In the genomic region with DNA sequence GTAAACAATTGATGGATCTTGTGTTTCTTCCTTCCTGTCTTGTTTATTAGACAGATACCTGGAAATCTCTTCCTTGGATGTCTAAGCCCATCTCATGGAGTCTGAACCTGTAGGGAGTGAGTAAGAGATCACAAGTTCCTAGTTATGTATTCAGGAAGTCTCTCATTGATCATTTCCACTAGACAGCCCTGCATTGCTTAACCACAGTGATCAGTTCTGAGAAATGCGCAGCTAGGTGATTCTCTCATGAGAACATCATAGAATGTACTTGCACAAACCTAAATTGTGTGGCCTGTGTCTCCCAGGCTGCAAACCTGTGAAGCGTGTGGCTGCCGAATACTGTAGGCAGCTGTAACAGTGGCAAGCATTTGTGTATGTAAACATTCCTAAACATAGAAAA, we compare ENCODE assay signal across 18 cellular contexts. TPM values are rescaled to one million over a fixed set of nuclear protein-coding genes. Genes with fewer than 3 reads are reported as not detected.
DNase-seq lines count a peak whose midpoint lies in the region; ATAC-seq, FAIRE-seq and TF ChIP-seq lines count a peak whose summit lies in the region.
"Had no signal": no experiment of that assay in that cellular context is flagged by ENCODE, and none has a peak within 500 bp of the region (broad histone marks: within the 10 kb centered on the region; RNA-seq: fewer than 3 reads in every experiment).

No MANE protein-coding gene starts in this region.

- CTCF ChIA-PET in activated CD4-positive, alpha-beta T cell treated with anti-CD3 and anti-CD28 coated beads, Interleukin-2, amount 10 ng/mL, durations not matched to agents 7 days and 5 days (lab: Charles Lee) = interaction anchor here (0.6 kb wide), 3 partner anchors 207 to 1428 kb away, joined by 3 to 5 read pairs (median 3); no protein-coding TSS in a partner anchor

- H3K27me3 Mint-ChIP-seq in activated CD4-positive, alpha-beta T cell treated with anti-CD3 and anti-CD28 coated beads, Interleukin-2, amount 10 ng/mL, durations not matched to agents 7 days and 5 days = no peaks in the 10 kb centered on the region
- no peaks in the 10 kb centered on the region for H3K27me3 Mint-ChIP-seq in osteocyte (ENCODE audit: unreplicated experiment)
- H3K27me3 Mint-ChIP-seq: CD4-positive, alpha-beta memory T cell had no signal

- no peak for FAIRE-seq in bronchial epithelial cell (lab: Jason Lieb, UNC)
- FAIRE-seq: K562 had no signal

- peaks cover 44% of the 10 kb centered on the region for H3K4me1 Mint-ChIP-seq in activated CD4-positive, alpha-beta T cell treated with anti-CD3 and anti-CD28 coated beads, Interleukin-2, amount 10 ng/mL, durations not matched to agents 7 days and 5 days
- peaks cover 32% of the 10 kb centered on the region for H3K4me1 Mint-ChIP-seq in osteocyte (ENCODE audit: unreplicated experiment)

- no peaks in the 10 kb centered on the region for H3K27me3 ChIP-seq in bronchial epithelial cell (ENCODE audit: control insufficient read depth, insufficient read depth, low read length)
- H3K27me3 ChIP-seq: esophagus squamous epithelium, heart left ventricle, testis had no signal

- TF ChIP-seq CTCF in bronchial epithelial cell (IDR thresholded peaks at IDR 0.05; ENCODE audit: insufficient read depth, low read length, severe bottlenecking) = no peak
- no peak for TF ChIP-seq CTCF in osteocyte (IDR thresholded peaks at IDR 0.05)

- H3K36me3 ChIP-seq in bronchial epithelial cell (ENCODE audit: control insufficient read depth, insufficient read depth, low read length) = peaks cover 9% of the 10 kb centered on the region

- POLR2A ChIA-PET in activated CD4-positive, alpha-beta T cell treated with anti-CD3 and anti-CD28 coated beads, Interleukin-2, amount 10 ng/mL, durations not matched to agents 7 days and 5 days (lab: Charles Lee) = no interaction called here

- H3K27ac Mint-ChIP-seq in activated CD4-positive, alpha-beta T cell treated with anti-CD3 and anti-CD28 coated beads, Interleukin-2, amount 10 ng/mL, durations not matched to agents 7 days and 5 days = peak overlapping the region; percentile 79
- peak overlapping the region; percentile 67 for H3K27ac Mint-ChIP-seq in osteocyte (ENCODE audit: unreplicated experiment)

- peaks cover 53% of the 10 kb centered on the region for H3K36me3 Mint-ChIP-seq in activated CD4-positive, alpha-beta T cell treated with anti-CD3 and anti-CD28 coated beads, Interleukin-2, amount 10 ng/mL, durations not matched to agents 7 days and 5 days (ENCODE audit: low read depth)
- H3K36me3 Mint-ChIP-seq in osteocyte (ENCODE audit: unreplicated experiment) = peaks cover 43% of the 10 kb centered on the region

- DNase-seq in activated CD4-positive, alpha-beta T cell treated with anti-CD3 and anti-CD28 coated beads, Interleukin-2, amount 10 ng/mL, durations not matched to agents 7 days and 5 days = peak; percentile 55
- DNase-seq in activated CD4-positive, alpha-beta T cell treated with anti-CD3 and anti-CD28 coated beads for 4 hours = no peak
- DNase-seq in bronchial epithelial cell (ENCODE audit: low read depth) (peak; percentile 15), osteocyte (ENCODE audit: extremely low spot score, unreplicated experiment) (no peak), Right ventricle myocardium superior (no peak), superior temporal gyrus (ENCODE audit: extremely low spot score) (no peak)
- DNase-seq in stimulated activated CD4-positive, alpha-beta T cell treated with anti-CD3 and anti-CD28 coated beads, Interleukin-12 subunit alpha, Interleukin-12 subunit beta, amount 100 ng/mL, for 4 hours = no peak
- DNase-seq: CD4-positive, alpha-beta memory T cell; esophagus squamous epithelium; OCI-M1; SK-N-SH; stimulated activated CD4-positive, alpha-beta T cell treated with anti-CD3 and anti-CD28 coated beads, Interleukin-15, amount 100 ng/mL, for 24 hours; testis had no signal

- H3K9me3 Mint-ChIP-seq in activated CD4-positive, alpha-beta T cell treated with anti-CD3 and anti-CD28 coated beads, Interleukin-2, amount 10 ng/mL, durations not matched to agents 7 days and 5 days = peaks cover 5% of the 10 kb centered on the region
- peaks cover 4% of the 10 kb centered on the region for H3K9me3 Mint-ChIP-seq in osteocyte (ENCODE audit: unreplicated experiment)

- ATAC-seq in HG03565 (IDR thresholded peaks at IDR 0.05; ENCODE audit: unreplicated experiment) (peak; percentile 36), Right ventricle myocardium superior (ENCODE audit: poor library complexity) (no peak)

- peak overlapping the region; percentile 12 for H3K4me3 Mint-ChIP-seq in activated CD4-positive, alpha-beta T cell treated with anti-CD3 and anti-CD28 coated beads, Interleukin-2, amount 10 ng/mL, durations not matched to agents 7 days and 5 days
- no peak overlapping the region for H3K4me3 Mint-ChIP-seq in osteocyte (ENCODE audit: unreplicated experiment)
- H3K4me3 Mint-ChIP-seq: CD4-positive, alpha-beta memory T cell had no signal

- intact Hi-C loops in Right ventricle myocardium superior (cut with DNase I) = no loop called here

- H3K4me3 ChIP-seq in bronchial epithelial cell (ENCODE audit: low read depth, low read length) = no peak overlapping the region
- H3K4me3 ChIP-seq: coronary artery, esophagus squamous epithelium, HAP-1, heart left ventricle, K562, testis had no signal

RNA-seq across cellular contexts. Expression of a gene that starts 39.1 kb away (rescaled TPM):
- total RNA-seq in activated CD4-positive, alpha-beta T cell treated with anti-CD3 and anti-CD28 coated beads, Interleukin-2, amount 10 ng/mL, durations not matched to agents 7 days and 5 days = 10 to 100 TPM; 29.8 to 33.0 TPM
- total RNA-seq in bronchial epithelial cell (7.1 and 11.8 TPM in 2 replicates), osteocyte (34.0 and 36.9 TPM in 2 replicates), Right ventricle myocardium superior (16.5 TPM)

RNA-seq across cellular contexts. Expression of a gene that starts 54.8 kb away (rescaled TPM):
- total RNA-seq in activated CD4-positive, alpha-beta T cell treated with anti-CD3 and anti-CD28 coated beads, Interleukin-2, amount 10 ng/mL, durations not matched to agents 7 days and 5 days = under 1 TPM; 0.55 to 0.58 TPM
- 4.1 and 4.7 TPM in 2 replicates for total RNA-seq in bronchial epithelial cell
- total RNA-seq in osteocyte = 1.6 and 2.6 TPM in 2 replicates
- 18.6 TPM for total RNA-seq in Right ventricle myocardium superior
- total RNA-seq: K562 had no signal

Comparison
In these comparisons a context has a peak if more than half of its experiments do, and no peak if none do; other contexts are left out.
1. DNase-seq: peak in activated CD4-positive, alpha-beta T cell treated with anti-CD3 and anti-CD28 coated beads, Interleukin-2, amount 10 ng/mL, durations not matched to agents 7 days and 5 days (single experiment) and bronchial epithelial cell (single experiment); none in activated CD4-positive, alpha-beta T cell treated with anti-CD3 and anti-CD28 coated beads for 4 hours (0 of 2), osteocyte (single experiment), Right ventricle myocardium superior (single experiment), superior temporal gyrus (single experiment) and stimulated activated CD4-positive, alpha-beta T cell treated with anti-CD3 and anti-CD28 coated beads, Interleukin-12 subunit alpha, Interleukin-12 subunit beta, amount 100 ng/mL, for 4 hours (single experiment).